33 cellular contexts compared by ENCODE assay signal in the genomic region with DNA sequence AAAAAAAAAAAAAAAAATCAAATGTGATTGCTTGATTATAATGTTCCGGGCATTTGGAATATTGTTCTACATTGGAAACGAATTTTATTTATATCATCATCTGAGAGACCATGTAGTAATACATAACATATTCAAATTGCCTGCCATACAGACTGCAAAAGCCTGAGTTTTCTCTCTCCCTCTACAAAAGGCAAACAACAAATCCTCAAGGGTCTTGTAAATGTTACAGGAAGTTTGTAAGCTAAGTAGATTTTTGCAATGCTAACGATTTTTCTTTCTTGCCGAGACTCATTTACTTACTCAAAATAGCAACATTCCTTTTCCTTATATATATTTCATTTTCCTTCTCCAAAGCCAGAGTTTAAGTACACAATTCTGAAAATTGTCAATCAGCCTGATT. TPM values are rescaled to one million over a fixed set of nuclear protein-coding genes. Genes with fewer than 3 reads are reported as not detected.
"Had no signal": no experiment of that assay in that cellular context is flagged by ENCODE, and none has a peak within 500 bp of the region (broad histone marks: within the 10 kb centered on the region; RNA-seq: fewer than 3 reads in every experiment).

No MANE protein-coding gene starts in this region.

- H3K27ac ChIP-seq: brain microvascular endothelial cell, coronary artery, dorsolateral prefrontal cortex, esophagus muscularis mucosa, foreskin keratinocyte, gastroesophageal sphincter, heart right ventricle had no signal

- H3K4me3 Mint-ChIP-seq: activated CD4-positive, alpha-beta memory T cell treated with anti-CD3 and anti-CD28 coated beads, Interleukin-2, amount 10 ng/mL, durations not matched to agents 7 days and 5 days; activated CD4-positive, alpha-beta T cell treated with anti-CD3 and anti-CD28 coated beads, Interleukin-2, amount 10 ng/mL, durations not matched to agents 7 days and 5 days; activated naive CD4-positive, alpha-beta T cell treated with anti-CD3 and anti-CD28 coated beads, Interleukin-2, amount 10 ng/mL, durations not matched to agents 7 days and 5 days; activated naive CD8-positive, alpha-beta T cell treated with anti-CD3 and anti-CD28 coated beads, Interleukin-2, amount 10 ng/mL, durations not matched to agents 7 days and 5 days; activated T-cell treated with anti-CD3 and anti-CD28 coated beads, Interleukin-2, amount 50 U/mL, for 24 hours; activated T-cell treated with anti-CD3 and anti-CD28 coated beads, Interleukin-2, amount 50 U/mL, for 72 hours; central memory CD8-positive, alpha-beta T cell; dendritic cell treated with granulocyte-macrophage colony-stimulating factor and Interleukin-4, amounts not matched to agents 40 ng/mL and 50 ng/mL, for 4 days; endodermal cell had no signal

- H3K27ac Mint-ChIP-seq: activated CD4-positive, alpha-beta memory T cell treated with anti-CD3 and anti-CD28 coated beads, Interleukin-2, amount 10 ng/mL, durations not matched to agents 7 days and 5 days; activated CD4-positive, alpha-beta T cell treated with anti-CD3 and anti-CD28 coated beads, Interleukin-2, amount 10 ng/mL, durations not matched to agents 7 days and 5 days; activated naive CD4-positive, alpha-beta T cell treated with anti-CD3 and anti-CD28 coated beads, Interleukin-2, amount 10 ng/mL, durations not matched to agents 7 days and 5 days; activated naive CD4-positive, alpha-beta T cell treated with anti-CD3 and anti-CD28 coated beads, Interleukin-2, amount 50 U/mL, for 72 hours; activated naive CD8-positive, alpha-beta T cell treated with anti-CD3 and anti-CD28 coated beads, Interleukin-2, amount 10 ng/mL, durations not matched to agents 7 days and 5 days; activated T-cell treated with anti-CD3 and anti-CD28 coated beads, Interleukin-2, amount 50 U/mL, for 24 hours; activated T-cell treated with anti-CD3 and anti-CD28 coated beads, Interleukin-2, amount 50 U/mL, for 72 hours; dendritic cell treated with granulocyte-macrophage colony-stimulating factor and Interleukin-4, amounts not matched to agents 40 ng/mL and 50 ng/mL, for 4 days; endodermal cell had no signal

- ATAC-seq: activated naive CD4-positive, alpha-beta T cell treated with anti-CD3 and anti-CD28 coated beads, Interleukin-2, amount 50 U/mL, for 72 hours; activated T-cell treated with anti-CD3 and anti-CD28 coated beads, Interleukin-2, amount 50 U/mL, for 72 hours; foreskin keratinocyte; gastroesophageal sphincter; heart right ventricle had no signal

- H3K27me3 ChIP-seq: brain microvascular endothelial cell, dorsolateral prefrontal cortex, foreskin keratinocyte, gastroesophageal sphincter had no signal

- H3K36me3 ChIP-seq: brain microvascular endothelial cell, esophagus muscularis mucosa, gastroesophageal sphincter, heart right ventricle had no signal

- H3K4me3 ChIP-seq: coronary artery, dorsolateral prefrontal cortex, esophagus muscularis mucosa, gastroesophageal sphincter, heart right ventricle had no signal

- H3K9me3 Mint-ChIP-seq: activated CD4-positive, alpha-beta memory T cell treated with anti-CD3 and anti-CD28 coated beads, Interleukin-2, amount 10 ng/mL, durations not matched to agents 7 days and 5 days had no signal

- H3K27me3 Mint-ChIP-seq: activated CD4-positive, alpha-beta memory T cell treated with anti-CD3 and anti-CD28 coated beads, Interleukin-2, amount 10 ng/mL, durations not matched to agents 7 days and 5 days; activated CD4-positive, alpha-beta T cell treated with anti-CD3 and anti-CD28 coated beads, Interleukin-2, amount 10 ng/mL, durations not matched to agents 7 days and 5 days; activated naive CD4-positive, alpha-beta T cell treated with anti-CD3 and anti-CD28 coated beads, Interleukin-2, amount 10 ng/mL, durations not matched to agents 7 days and 5 days; activated naive CD8-positive, alpha-beta T cell treated with anti-CD3 and anti-CD28 coated beads, Interleukin-2, amount 10 ng/mL, durations not matched to agents 7 days and 5 days; activated T-cell treated with anti-CD3 and anti-CD28 coated beads, Interleukin-2, amount 50 U/mL, for 24 hours; dendritic cell treated with granulocyte-macrophage colony-stimulating factor and Interleukin-4, amounts not matched to agents 40 ng/mL and 50 ng/mL, for 4 days had no signal

- H3K4me1 Mint-ChIP-seq: activated CD4-positive, alpha-beta memory T cell treated with anti-CD3 and anti-CD28 coated beads, Interleukin-2, amount 10 ng/mL, durations not matched to agents 7 days and 5 days; activated CD4-positive, alpha-beta T cell treated with anti-CD3 and anti-CD28 coated beads, Interleukin-2, amount 10 ng/mL, durations not matched to agents 7 days and 5 days; activated naive CD4-positive, alpha-beta T cell treated with anti-CD3 and anti-CD28 coated beads, Interleukin-2, amount 10 ng/mL, durations not matched to agents 7 days and 5 days; activated naive CD8-positive, alpha-beta T cell treated with anti-CD3 and anti-CD28 coated beads, Interleukin-2, amount 10 ng/mL, durations not matched to agents 7 days and 5 days; central memory CD8-positive, alpha-beta T cell had no signal

- H3K36me3 Mint-ChIP-seq: activated naive CD4-positive, alpha-beta T cell treated with anti-CD3 and anti-CD28 coated beads, Interleukin-2, amount 10 ng/mL, durations not matched to agents 7 days and 5 days; activated naive CD4-positive, alpha-beta T cell treated with anti-CD3 and anti-CD28 coated beads, Interleukin-2, amount 50 U/mL, for 72 hours; activated naive CD8-positive, alpha-beta T cell treated with anti-CD3 and anti-CD28 coated beads, Interleukin-2, amount 10 ng/mL, durations not matched to agents 7 days and 5 days had no signal

- DNase-seq: activated CD4-positive, alpha-beta memory T cell treated with anti-CD3 and anti-CD28 coated beads, Interleukin-2, amount 10 ng/mL, durations not matched to agents 7 days and 5 days; activated CD4-positive, alpha-beta T cell treated with anti-CD3 and anti-CD28 coated beads for 1 hour; activated CD4-positive, alpha-beta T cell treated with anti-CD3 and anti-CD28 coated beads for 4 hours; activated CD4-positive, alpha-beta T cell treated with anti-CD3 and anti-CD28 coated beads, Interleukin-2, amount 10 ng/mL, durations not matched to agents 7 days and 5 days; activated CD4-positive, alpha-beta T cell treated with anti-CD3 and anti-CD28 coated beads, Interleukin-2, amount 50 U/mL, for 4 hours; activated CD8-positive, alpha-beta memory T cell treated with anti-CD3 and anti-CD28 coated beads, Interleukin-2, amount 50 U/mL, for 48 hours; activated gamma-delta T cell; activated naive CD4-positive, alpha-beta T cell; activated naive CD4-positive, alpha-beta T cell treated with anti-CD3 and anti-CD28 coated beads, Interleukin-2, amount 10 ng/mL, durations not matched to agents 7 days and 5 days; activated naive CD8-positive, alpha-beta T cell treated with anti-CD3 and anti-CD28 coated beads, Interleukin-2, amount 10 ng/mL, durations not matched to agents 7 days and 5 days; activated T-cell treated with anti-CD3 and anti-CD28 coated beads for 4 hours; activated T-cell treated with anti-CD3 and anti-CD28 coated beads, Interleukin-2, amount 50 U/mL, for 24 hours; activated T-cell treated with anti-CD3 and anti-CD28 coated beads, Interleukin-2, amount 50 U/mL, for 72 hours; anterior cingulate cortex; brain microvascular endothelial cell; dorsolateral prefrontal cortex; effector memory CD4-positive, alpha-beta T cell; erythroblast; foreskin keratinocyte; heart right ventricle; T-helper 2 cell had no signal

- H3K4me1 ChIP-seq: esophagus muscularis mucosa, foreskin keratinocyte, gastroesophageal sphincter, heart right ventricle had no signal

RNA-seq across cellular contexts. Expression of a gene that starts 49.0 kb away (rescaled TPM):
- total RNA-seq: activated CD4-positive, alpha-beta memory T cell treated with anti-CD3 and anti-CD28 coated beads, Interleukin-2, amount 10 ng/mL, durations not matched to agents 7 days and 5 days; activated CD4-positive, alpha-beta T cell treated with anti-CD3 and anti-CD28 coated beads, Interleukin-2, amount 10 ng/mL, durations not matched to agents 7 days and 5 days; activated naive CD4-positive, alpha-beta T cell treated with anti-CD3 and anti-CD28 coated beads, Interleukin-2, amount 50 U/mL, for 72 hours; activated naive CD8-positive, alpha-beta T cell treated with anti-CD3 and anti-CD28 coated beads, Interleukin-2, amount 10 ng/mL, durations not matched to agents 7 days and 5 days; activated T-cell treated with anti-CD3 and anti-CD28 coated beads, Interleukin-2, amount 50 U/mL, for 72 hours; astrocyte; bronchial epithelial cell; cardiac septum; foreskin keratinocyte; glomerular endothelial cell; heart right ventricle; T-helper 1 cell treated with Interleukin-12 subunit alpha and Interleukin-12 subunit beta and Interleukin-4 antibody, amounts not matched to agents 30 ng/mL and 1 ng/mL, for 36 hours had no signal
